1 cellular context compared by ENCODE assay signal in the genomic region with DNA sequence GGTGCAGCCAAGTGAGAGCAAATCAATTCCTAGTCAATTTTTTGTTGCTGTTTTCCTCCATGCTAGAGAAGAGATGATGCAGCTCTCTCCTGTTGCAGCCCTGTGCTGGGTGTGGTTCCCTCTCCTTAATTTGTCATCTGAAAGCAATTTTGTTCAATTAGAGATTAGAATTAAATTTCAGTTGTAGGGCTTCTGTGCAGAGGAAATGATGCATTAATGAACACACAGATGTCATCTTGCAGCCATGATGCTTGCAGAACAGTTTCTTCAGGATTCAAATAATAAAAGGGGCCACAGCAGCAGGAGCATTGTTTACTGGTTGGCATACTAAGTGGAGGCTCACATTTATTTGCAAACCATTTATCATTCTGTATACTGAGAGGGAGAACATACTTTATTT.
TF ChIP-seq lines count a peak whose summit lies in the region.

No MANE protein-coding gene starts in this region.

TF ChIP-seq in GM12878, 131 proteins besides CTCF, POLR2A, EP300 and RAD21 (continued from another document):
- TF ChIP-seq, protein P1, sequence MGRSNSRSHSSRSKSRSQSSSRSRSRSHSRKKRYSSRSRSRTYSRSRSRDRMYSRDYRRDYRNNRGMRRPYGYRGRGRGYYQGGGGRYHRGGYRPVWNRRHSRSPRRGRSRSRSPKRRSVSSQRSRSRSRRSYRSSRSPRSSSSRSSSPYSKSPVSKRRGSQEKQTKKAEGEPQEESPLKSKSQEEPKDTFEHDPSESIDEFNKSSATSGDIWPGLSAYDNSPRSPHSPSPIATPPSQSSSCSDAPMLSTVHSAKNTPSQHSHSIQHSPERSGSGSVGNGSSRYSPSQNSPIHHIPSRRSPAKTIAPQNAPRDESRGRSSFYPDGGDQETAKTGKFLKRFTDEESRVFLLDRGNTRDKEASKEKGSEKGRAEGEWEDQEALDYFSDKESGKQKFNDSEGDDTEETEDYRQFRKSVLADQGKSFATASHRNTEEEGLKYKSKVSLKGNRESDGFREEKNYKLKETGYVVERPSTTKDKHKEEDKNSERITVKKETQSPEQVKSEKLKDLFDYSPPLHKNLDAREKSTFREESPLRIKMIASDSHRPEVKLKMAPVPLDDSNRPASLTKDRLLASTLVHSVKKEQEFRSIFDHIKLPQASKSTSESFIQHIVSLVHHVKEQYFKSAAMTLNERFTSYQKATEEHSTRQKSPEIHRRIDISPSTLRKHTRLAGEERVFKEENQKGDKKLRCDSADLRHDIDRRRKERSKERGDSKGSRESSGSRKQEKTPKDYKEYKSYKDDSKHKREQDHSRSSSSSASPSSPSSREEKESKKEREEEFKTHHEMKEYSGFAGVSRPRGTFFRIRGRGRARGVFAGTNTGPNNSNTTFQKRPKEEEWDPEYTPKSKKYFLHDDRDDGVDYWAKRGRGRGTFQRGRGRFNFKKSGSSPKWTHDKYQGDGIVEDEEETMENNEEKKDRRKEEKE (IDR thresholded peaks at IDR 0.05), result no peak
- no peak for TF ChIP-seq MYC (IDR thresholded peaks at IDR 0.05; ENCODE audit: insufficient read depth, insufficient read length, insufficient replicate concordance, low read length, severe bottlenecking)
- TF ChIP-seq POLR2AphosphoS2 (IDR thresholded peaks at IDR 0.05; ENCODE audit: low read depth, low read length), result no peak
- TF ChIP-seq, protein P2, sequence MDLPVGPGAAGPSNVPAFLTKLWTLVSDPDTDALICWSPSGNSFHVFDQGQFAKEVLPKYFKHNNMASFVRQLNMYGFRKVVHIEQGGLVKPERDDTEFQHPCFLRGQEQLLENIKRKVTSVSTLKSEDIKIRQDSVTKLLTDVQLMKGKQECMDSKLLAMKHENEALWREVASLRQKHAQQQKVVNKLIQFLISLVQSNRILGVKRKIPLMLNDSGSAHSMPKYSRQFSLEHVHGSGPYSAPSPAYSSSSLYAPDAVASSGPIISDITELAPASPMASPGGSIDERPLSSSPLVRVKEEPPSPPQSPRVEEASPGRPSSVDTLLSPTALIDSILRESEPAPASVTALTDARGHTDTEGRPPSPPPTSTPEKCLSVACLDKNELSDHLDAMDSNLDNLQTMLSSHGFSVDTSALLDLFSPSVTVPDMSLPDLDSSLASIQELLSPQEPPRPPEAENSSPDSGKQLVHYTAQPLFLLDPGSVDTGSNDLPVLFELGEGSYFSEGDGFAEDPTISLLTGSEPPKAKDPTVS (IDR thresholded peaks at IDR 0.05; ENCODE audit: low read depth, low read length), result no peak
- no peak for TF ChIP-seq SMC3 (IDR thresholded peaks at IDR 0.05; ENCODE audit: borderline replicate concordance, low read length)
- TF ChIP-seq SUZ12 (IDR thresholded peaks at IDR 0.05; ENCODE audit: unreplicated experiment), result no peak
- no peak for TF ChIP-seq POU2F2 (IDR thresholded peaks at IDR 0.05; ENCODE audit: borderline replicate concordance, low read depth, low read length)
- TF ChIP-seq, protein P3, sequence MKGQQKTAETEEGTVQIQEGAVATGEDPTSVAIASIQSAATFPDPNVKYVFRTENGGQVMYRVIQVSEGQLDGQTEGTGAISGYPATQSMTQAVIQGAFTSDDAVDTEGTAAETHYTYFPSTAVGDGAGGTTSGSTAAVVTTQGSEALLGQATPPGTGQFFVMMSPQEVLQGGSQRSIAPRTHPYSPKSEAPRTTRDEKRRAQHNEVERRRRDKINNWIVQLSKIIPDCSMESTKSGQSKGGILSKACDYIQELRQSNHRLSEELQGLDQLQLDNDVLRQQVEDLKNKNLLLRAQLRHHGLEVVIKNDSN (IDR thresholded peaks at IDR 0.05; ENCODE audit: borderline replicate concordance, extremely low read length, insufficient read depth, low read depth, low read length), result no peak
- no peak for TF ChIP-seq ZNF384 (IDR thresholded peaks at IDR 0.05; ENCODE audit: borderline replicate concordance, low read depth, low read length)
- TF ChIP-seq, protein P4, sequence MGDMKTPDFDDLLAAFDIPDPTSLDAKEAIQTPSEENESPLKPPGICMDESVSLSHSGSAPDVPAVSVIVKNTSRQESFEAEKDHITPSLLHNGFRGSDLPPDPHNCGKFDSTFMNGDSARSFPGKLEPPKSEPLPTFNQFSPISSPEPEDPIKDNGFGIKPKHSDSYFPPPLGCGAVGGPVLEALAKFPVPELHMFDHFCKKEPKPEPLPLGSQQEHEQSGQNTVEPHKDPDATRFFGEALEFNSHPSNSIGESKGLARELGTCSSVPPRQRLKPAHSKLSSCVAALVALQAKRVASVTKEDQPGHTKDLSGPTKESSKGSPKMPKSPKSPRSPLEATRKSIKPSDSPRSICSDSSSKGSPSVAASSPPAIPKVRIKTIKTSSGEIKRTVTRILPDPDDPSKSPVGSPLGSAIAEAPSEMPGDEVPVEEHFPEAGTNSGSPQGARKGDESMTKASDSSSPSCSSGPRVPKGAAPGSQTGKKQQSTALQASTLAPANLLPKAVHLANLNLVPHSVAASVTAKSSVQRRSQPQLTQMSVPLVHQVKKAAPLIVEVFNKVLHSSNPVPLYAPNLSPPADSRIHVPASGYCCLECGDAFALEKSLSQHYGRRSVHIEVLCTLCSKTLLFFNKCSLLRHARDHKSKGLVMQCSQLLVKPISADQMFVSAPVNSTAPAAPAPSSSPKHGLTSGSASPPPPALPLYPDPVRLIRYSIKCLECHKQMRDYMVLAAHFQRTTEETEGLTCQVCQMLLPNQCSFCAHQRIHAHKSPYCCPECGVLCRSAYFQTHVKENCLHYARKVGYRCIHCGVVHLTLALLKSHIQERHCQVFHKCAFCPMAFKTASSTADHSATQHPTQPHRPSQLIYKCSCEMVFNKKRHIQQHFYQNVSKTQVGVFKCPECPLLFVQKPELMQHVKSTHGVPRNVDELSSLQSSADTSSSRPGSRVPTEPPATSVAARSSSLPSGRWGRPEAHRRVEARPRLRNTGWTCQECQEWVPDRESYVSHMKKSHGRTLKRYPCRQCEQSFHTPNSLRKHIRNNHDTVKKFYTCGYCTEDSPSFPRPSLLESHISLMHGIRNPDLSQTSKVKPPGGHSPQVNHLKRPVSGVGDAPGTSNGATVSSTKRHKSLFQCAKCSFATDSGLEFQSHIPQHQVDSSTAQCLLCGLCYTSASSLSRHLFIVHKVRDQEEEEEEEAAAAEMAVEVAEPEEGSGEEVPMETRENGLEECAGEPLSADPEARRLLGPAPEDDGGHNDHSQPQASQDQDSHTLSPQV (IDR thresholded peaks at IDR 0.05), result no peak
